In the genomic region with DNA sequence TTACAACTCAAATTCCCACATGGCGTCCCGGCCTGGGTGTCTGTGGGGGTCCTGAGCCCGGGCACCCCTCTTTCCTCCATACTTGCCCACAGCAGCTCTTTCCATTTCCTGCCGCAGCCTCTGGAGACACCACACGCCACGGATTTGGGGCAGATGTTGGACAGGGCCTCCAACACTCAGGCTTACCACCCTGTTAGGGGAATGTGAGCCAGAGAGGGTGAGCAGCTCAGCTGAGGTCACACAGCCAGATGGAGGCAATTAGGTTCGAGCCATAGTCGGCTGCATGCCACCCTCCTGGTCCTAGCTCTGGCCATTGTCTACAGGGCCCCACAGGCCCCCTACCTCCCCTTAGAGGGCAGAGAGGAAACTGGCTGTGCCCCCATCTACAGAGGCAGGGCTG, we compare ENCODE assay signal across 12 cellular contexts.
A peak's percentile ranks its signal among the peaks of the same experiment; 100 is the strongest.
DNase-seq lines count a peak whose midpoint lies in the region; ATAC-seq, FAIRE-seq and TF ChIP-seq lines count a peak whose summit lies in the region.
"Had no signal": no experiment of that assay in that cellular context is flagged by ENCODE, and none has a peak within 500 bp of the region (broad histone marks: within the 10 kb centered on the region; RNA-seq: fewer than 3 reads in every experiment).

No MANE protein-coding gene starts in this region.

- no peaks in the 10 kb centered on the region for H3K23me2 ChIP-seq in H1 (ENCODE audit: low read depth, low read length)

- H3K79me1 ChIP-seq in H1 (ENCODE audit: low read depth, low read length): peaks cover 15% of the 10 kb centered on the region

- H3K36me3 ChIP-seq in right atrium auricular region (no peaks in the 10 kb centered on the region), H1 (ENCODE audit: control insufficient read depth in 2 of 4, insufficient read depth in 4 of 4, low read length in 3 of 4) (no peaks in the 10 kb centered on the region), osteoblast (ENCODE audit: insufficient read depth, low read length) (peaks cover 38% of the 10 kb centered on the region), uterus (no peaks in the 10 kb centered on the region)

- H4K20me1 ChIP-seq in H1 (replicated peaks in 1 of 2; ENCODE audit: control insufficient read depth in 1 of 2, insufficient read depth in 2 of 2, low read length in 2 of 2): peaks cover 3 to 8% of the 10 kb centered on the region in 2 experiments
- H4K20me1 ChIP-seq in osteoblast (ENCODE audit: insufficient read depth, low read length): peaks cover 65% of the 10 kb centered on the region

- no peak overlapping the region for H2BK20ac ChIP-seq in H1 (ENCODE audit: low read length)

- peak overlapping the region; percentile 23 for H4K91ac ChIP-seq in H1 (replicated peaks; ENCODE audit: insufficient read length, low read length)

- peaks cover 0 to 19% of the 10 kb centered on the region in 2 experiments; a peak in 1 of 4 replicates for H3K79me2 ChIP-seq in H1 (ENCODE audit: control insufficient read depth in 1 of 2, insufficient read depth in 2 of 2, low read length in 2 of 2)
- H3K79me2 ChIP-seq in osteoblast (ENCODE audit: insufficient read depth, low read length): peaks cover 95% of the 10 kb centered on the region

- H3K27ac ChIP-seq in right atrium auricular region (peak overlapping the region; percentile 51), H1 (ENCODE audit: low read depth, low read length) (no peak overlapping the region), osteoblast (ENCODE audit: low read depth, low read length) (peak overlapping the region; percentile 90), uterus (peak overlapping the region; percentile 71 to 84)

- H3K9me3 ChIP-seq in right atrium auricular region (no peaks in the 10 kb centered on the region), H1 (ENCODE audit: insufficient read depth in 2 of 2, low read depth in 1 of 2, low read length in 1 of 2) (no peaks in the 10 kb centered on the region), osteoblast (ENCODE audit: low read depth, low read length) (no peaks in the 10 kb centered on the region), uterus (no peaks in the 10 kb centered on the region)

- DNase-seq in right atrium auricular region (ENCODE audit: low spot score) (no peak), Right ventricle myocardium superior (no peak), H1 (ENCODE audit: low read depth in 1 of 2, low spot score in 2 of 2) (no peak), osteoblast (ENCODE audit: insufficient read length, low spot score, missing footprints) (no peak), uterus (no peak), medulla oblongata (ENCODE audit: extremely low spot score) (no peak), GM19238 (ENCODE audit: insufficient read length, low spot score) (no peak)
- DNase-seq: activated naive CD8-positive, alpha-beta T cell treated with anti-CD3 and anti-CD28 coated beads, Interleukin-2, amount 10 ng/mL, durations not matched to agents 7 days and 5 days; NCI-H2081 treated with DMSO at 0.1 percent for 48 hours; stimulated activated CD4-positive, alpha-beta T cell treated with anti-CD3 and anti-CD28 coated beads, Interleukin-2, amount 100 ng/mL, for 48 hours had no signal

- ATAC-seq in Right ventricle myocardium superior (ENCODE audit: poor library complexity) (no peak), HG03159 (IDR thresholded peaks at IDR 0.05; ENCODE audit: unreplicated experiment) (no peak)

- TF ChIP-seq CTCF in right atrium auricular region (IDR thresholded peaks at IDR 0.05) (no peak), H1 (IDR thresholded peaks at IDR 0.05; ENCODE audit: control extremely low read depth in 1 of 3, insufficient read depth in 1 of 3, low read depth in 1 of 3, low read length in 3 of 3) (no peak), osteoblast (IDR thresholded peaks at IDR 0.05; ENCODE audit: extremely low read depth, low read depth, low read length) (no peak), uterus (IDR thresholded peaks at IDR 0.05) (no peak)

- no peak overlapping the region for H4K5ac ChIP-seq in H1 (ENCODE audit: insufficient read length, low read depth, low read length)

- POLR2A ChIA-PET in H1 (lab: Charles Lee; ENCODE audit: partially characterized antibody): interaction anchor here (1.3 to 2.1 kb wide), 5 partner anchors 8 to 87 kb away, joined by 3 to 7 read pairs (median 4); no protein-coding TSS in a partner anchor

- H2BK12ac ChIP-seq in H1 (ENCODE audit: low read depth, low read length): peak overlapping the region; percentile 68; the same call in 1 of the 2 replicates

- H2BK15ac ChIP-seq in H1 (ENCODE audit: low read length): no peak overlapping the region

- no peak for TF ChIP-seq EP300 in H1 (IDR thresholded peaks at IDR 0.05; ENCODE audit: borderline replicate concordance in 1 of 2, low read depth in 2 of 2, low read length in 2 of 2)

- 78% methylated on average over 7 of the region's 8 CpGs; no CpG with 5 or more reads in 1 of the 2 experiments for WGBS in H1 (ENCODE audit: extremely low coverage in 1 of 2, insufficient coverage in 1 of 2, insufficient read length in 1 of 2, insufficient replicate concordance in 2 of 2, low coverage in 1 of 2, low lambda C conversion rate in 2 of 2, missing lambda C conversion rate in 1 of 2), 2 experiments

- H3K4me2 ChIP-seq in H1 (ENCODE audit: insufficient read depth in 1 of 2, low read depth in 2 of 2, low read length in 2 of 2) (no peak overlapping the region), osteoblast (ENCODE audit: insufficient read depth, low read length) (no peak overlapping the region)

- H3K9ac ChIP-seq in H1 (replicated peaks in 1 of 4; ENCODE audit: extremely low read depth in 1 of 4, low read depth in 3 of 4, low read length in 3 of 4): no peak overlapping the region

- TF ChIP-seq POLR2A in H1 (IDR thresholded peaks at IDR 0.05; ENCODE audit: control extremely low read depth in 1 of 2, low read depth in 2 of 2, low read length in 2 of 2) (no peak), uterus (IDR thresholded peaks at IDR 0.05) (no peak)

- CTCF ChIA-PET in H1 (lab: Charles Lee; ENCODE audit: partially characterized antibody): interaction anchor here (0.6 to 7.7 kb wide), 21 partner anchors 9 to 1054 kb away, joined by 3 to 105 read pairs (median 7); partner anchors contain the start of gene TOR2A

- no peak overlapping the region for H3K23ac ChIP-seq in H1 (ENCODE audit: insufficient read length)

- no peak for FAIRE-seq in H1 (lab: Jason Lieb, UNC)
- FAIRE-seq: colon had no signal

- H3K18ac ChIP-seq in H1 (ENCODE audit: extremely low read depth, low read length): no peak overlapping the region

- H2AK5ac ChIP-seq in H1 (ENCODE audit: low read depth, low read length): peak overlapping the region; percentile 65; the same call in 1 of the 2 replicates

- TF ChIP-seq RAD21 in H1 (IDR thresholded peaks at IDR 0.05 in 1 of 2, conservative IDR thresholded peaks at IDR 0.05 in 1 of 2; ENCODE audit: low read depth in 2 of 2, low read length in 2 of 2): no peak

- peak overlapping the region; percentile 59 for H3K4ac ChIP-seq in H1 (replicated peaks; ENCODE audit: insufficient read length, low read depth, low read length)

- no peak overlapping the region for H3K56ac ChIP-seq in H1 (replicated peaks; ENCODE audit: insufficient read length, low read depth, low read length)

- no peak overlapping the region for H2AFZ ChIP-seq in H1 (ENCODE audit: low read length)
- H2AFZ ChIP-seq in osteoblast (ENCODE audit: low read length): no peak overlapping the region

- intact Hi-C loops in Right ventricle myocardium superior (cut with DNase I) (no loop called here), uterus (cut with DNase I; ENCODE audit: low total_unique reads) (no loop called here)

- no peak overlapping the region for H3K14ac ChIP-seq in H1 (ENCODE audit: insufficient read length)

- 0 out of 2 replicates have a peak overlapping the region, but pooled peaks have one; percentile 44 for H2BK5ac ChIP-seq in H1 (ENCODE audit: low read depth, low read length)

- H3K4me1 ChIP-seq in right atrium auricular region: peaks cover 0 to 61% of the 10 kb centered on the region in 2 donors
- peaks cover 4 to 18% (median 16%) of the 10 kb centered on the region in 4 experiments; a peak in 5 of 7 replicates for H3K4me1 ChIP-seq in H1 (replicated peaks in 1 of 4; ENCODE audit: control insufficient read depth in 3 of 4, insufficient read depth in 4 of 4, low read length in 3 of 4)
- H3K4me1 ChIP-seq in osteoblast (ENCODE audit: insufficient read depth, low read length): peaks cover 69% of the 10 kb centered on the region
- H3K4me1 ChIP-seq in uterus: peaks cover 3 to 38% of the 10 kb centered on the region in 2 donors

- no peak overlapping the region for H2BK120ac ChIP-seq in H1 (replicated peaks; ENCODE audit: low read depth, low read length)

- H3K27me3 ChIP-seq in right atrium auricular region (no peaks in the 10 kb centered on the region), H1 (replicated peaks in 1 of 4; ENCODE audit: control insufficient read depth in 3 of 4, extremely low read depth in 1 of 4, insufficient read depth in 3 of 4, low read length in 3 of 4) (no peaks in the 10 kb centered on the region), osteoblast (ENCODE audit: insufficient read depth, low read length) (no peaks in the 10 kb centered on the region), uterus (no peaks in the 10 kb centered on the region)

- H3K4me3 ChIP-seq in right atrium auricular region: no peak overlapping the region
- no peak overlapping the region for H3K4me3 ChIP-seq in H1 (ENCODE audit: extremely low read depth in 1 of 4, insufficient read depth in 2 of 4, low read depth in 3 of 4, low read length in 4 of 4)
- H3K4me3 ChIP-seq in osteoblast (ENCODE audit: insufficient read depth, low read length): no peak overlapping the region
- H3K4me3 ChIP-seq in uterus: no peak overlapping the region

- no peak overlapping the region; the same call in 1 of the 2 replicates for H4K8ac ChIP-seq in H1 (ENCODE audit: extremely low read depth, insufficient read depth, low read length)

TF ChIP-seq in H1, 55 proteins besides CTCF, POLR2A, EP300 and RAD21:
- TF ChIP-seq RNF2 (IDR thresholded peaks at IDR 0.05; ENCODE audit: borderline replicate concordance, low read depth, low read length, missing control alignments, poor library complexity, severe bottlenecking): no peak
TF ChIP-seq in H1: peak in this region for 0.
